In genomic region chr14:100192672-100193416, GRCh38 we compare ENCODE assay signal across 8 cellular contexts. TPM values are rescaled to one million over a fixed set of nuclear protein-coding genes. Genes with fewer than 3 reads are reported as not detected.
DNase-seq lines count a peak whose midpoint lies in the region; ATAC-seq and TF ChIP-seq lines count a peak whose summit lies in the region.

No MANE protein-coding gene starts in this region.

- H3K9me3 Mint-ChIP-seq in nephron progenitor cell = peaks cover 8% of the 10 kb centered on the region
- H3K9me3 Mint-ChIP-seq in stimulated activated naive CD8-positive, alpha-beta T cell treated with anti-CD3 and anti-CD28 coated beads, Interleukin-15, amount 100 ng/mL, for 72 hours = no peaks in the 10 kb centered on the region

- H3K27me3 Mint-ChIP-seq in nephron progenitor cell (ENCODE audit: low read depth, poor library complexity) = peaks cover 3% of the 10 kb centered on the region
- no peaks in the 10 kb centered on the region for H3K27me3 Mint-ChIP-seq in stimulated activated naive CD8-positive, alpha-beta T cell treated with anti-CD3 and anti-CD28 coated beads, Interleukin-15, amount 100 ng/mL, for 72 hours

- POLR2A ChIA-PET in RWPE1 (lab: Yijun Ruan, JAX; ENCODE audit: low non-redundant PET) = interaction anchor here (0.6 kb wide), 1 partner anchor 1284 kb away, joined by 4 read pairs; no protein-coding TSS in a partner anchor

- H3K36me3 Mint-ChIP-seq in nephron progenitor cell (ENCODE audit: low read depth) = no peaks in the 10 kb centered on the region

- CTCF ChIA-PET in RWPE1 (lab: Yijun Ruan, JAX) = interaction anchor here (0.6 to 3.5 kb wide), 20 partner anchors 9 to 231 kb away, joined by 3 to 25 read pairs (median 4); no protein-coding TSS in a partner anchor

- ATAC-seq in stimulated activated naive CD8-positive, alpha-beta T cell treated with anti-CD3 and anti-CD28 coated beads, Interleukin-15, amount 100 ng/mL, for 72 hours = peak; percentile 99

- H3K4me3 ChIP-seq in LNCaP clone FGC (ENCODE audit: low read depth, low read length) = peak overlapping the region; percentile 45
- peak overlapping the region; percentile 54 for H3K4me3 ChIP-seq in fibroblast of pulmonary artery (replicated peaks; ENCODE audit: low read depth, low read length)

- TF ChIP-seq CTCF in LNCaP clone FGC (IDR thresholded peaks at IDR 0.05; ENCODE audit: control insufficient read depth, extremely low read depth, insufficient read depth) = peak; percentile 95
- TF ChIP-seq CTCF in RWPE1 (conservative IDR thresholded peaks at IDR 0.05; ENCODE audit: low read depth) = peak; percentile 94
- peak; percentile 68 for TF ChIP-seq CTCF in fibroblast of pulmonary artery (IDR thresholded peaks at IDR 0.05; ENCODE audit: low read length, missing control alignments)
- TF ChIP-seq CTCF in nephron progenitor cell (IDR thresholded peaks at IDR 0.05) = peak; percentile 87

- peak overlapping the region; percentile 61 for H3K4me3 Mint-ChIP-seq in nephron progenitor cell
- peak overlapping the region; percentile 75 to 79 for H3K4me3 Mint-ChIP-seq in stimulated activated naive CD8-positive, alpha-beta T cell treated with anti-CD3 and anti-CD28 coated beads, Interleukin-15, amount 100 ng/mL, for 72 hours

- H3K4me1 Mint-ChIP-seq in nephron progenitor cell = peaks cover 17% of the 10 kb centered on the region
- peaks cover 20% of the 10 kb centered on the region for H3K4me1 Mint-ChIP-seq in stimulated activated naive CD8-positive, alpha-beta T cell treated with anti-CD3 and anti-CD28 coated beads, Interleukin-15, amount 100 ng/mL, for 72 hours

- H3K27ac Mint-ChIP-seq in nephron progenitor cell = no peak overlapping the region
- peak overlapping the region; percentile 96 to 97 for H3K27ac Mint-ChIP-seq in stimulated activated naive CD8-positive, alpha-beta T cell treated with anti-CD3 and anti-CD28 coated beads, Interleukin-15, amount 100 ng/mL, for 72 hours

- H3K27ac ChIP-seq in RWPE1 = peak overlapping the region; percentile 86

- DNase-seq in ELR (ENCODE audit: low read depth) = peak; percentile 99
- DNase-seq in H4 (ENCODE audit: low spot score) = peak; percentile 98
- peak; percentile 95 for DNase-seq in LNCaP clone FGC (ENCODE audit: low read depth)
- peak; percentile 99 for DNase-seq in RWPE1 (ENCODE audit: low spot score)
- DNase-seq in activated effector memory CD4-positive, alpha-beta T cell treated with Interleukin-2 at 50 U/mL for 16 hours = peak; percentile 100
- peak; percentile 97 for DNase-seq in fibroblast of pulmonary artery (ENCODE audit: low read depth)
- DNase-seq in nephron progenitor cell = peak; percentile 100
- DNase-seq in stimulated activated naive CD8-positive, alpha-beta T cell treated with anti-CD3 and anti-CD28 coated beads, Interleukin-15, amount 100 ng/mL, for 72 hours = peak; percentile 100

RNA-seq across cellular contexts. Expression of gene DEGS2, which starts 33.4 kb away (rescaled TPM):
- total RNA-seq in H4 (2014; rRNA removed; shearing (Covaris generic)) = 0.02 and 0.27 TPM in 2 replicates

RNA-seq across cellular contexts. Expression of gene YY1, which starts 46.1 kb away (rescaled TPM):
- 32.3 and 44.7 TPM in 2 replicates for total RNA-seq in H4 (2014; rRNA removed; shearing (Covaris generic))

Comparison
In these comparisons a context has a peak if more than half of its experiments do, and no peak if none do; other contexts are left out.
1. Peak in every context shown above with its lines: DNase-seq, ATAC-seq, H3K4me3 ChIP-seq and H3K27ac ChIP-seq.